Comparison of ENCODE assay signal across 27 cellular contexts in the genomic region with DNA sequence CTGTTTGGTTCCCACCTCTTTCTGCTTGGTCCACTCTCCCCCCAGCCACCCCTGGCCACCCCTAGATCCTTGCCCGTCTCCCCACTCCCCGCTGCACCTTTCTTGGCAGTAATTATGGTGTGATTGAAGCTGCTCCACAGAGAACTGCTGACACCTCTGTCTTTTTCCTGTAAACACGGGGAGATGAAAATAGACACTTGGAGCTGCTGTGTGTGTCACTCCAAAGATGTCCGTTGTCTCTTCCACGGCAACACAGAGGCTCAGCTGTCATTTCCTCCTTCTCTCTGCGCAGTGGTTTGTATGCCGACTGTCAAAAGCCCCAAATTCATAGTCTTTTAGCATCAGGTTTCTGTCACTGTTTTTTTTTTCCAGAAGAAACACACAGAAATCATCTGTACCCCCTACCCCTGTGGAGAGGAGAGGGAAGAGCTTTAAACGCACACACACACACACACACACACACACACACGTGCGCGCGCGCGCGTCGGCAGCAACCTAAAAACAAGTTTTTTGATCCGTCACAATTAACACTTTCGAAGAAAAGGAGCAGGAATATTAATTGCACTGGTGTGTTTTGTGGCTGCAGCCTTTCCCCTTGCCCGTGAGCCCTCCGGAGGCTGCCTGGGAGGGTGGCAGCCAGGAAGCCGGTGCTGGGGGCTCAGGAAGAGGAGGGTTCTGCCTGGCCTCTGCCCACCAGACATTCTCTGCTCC. TPM values are rescaled to one million over a fixed set of nuclear protein-coding genes. Genes with fewer than 3 reads are reported as not detected.
"Had no signal": no experiment of that assay in that cellular context is flagged by ENCODE, and none has a peak within 500 bp of the region (broad histone marks: within the 10 kb centered on the region; RNA-seq: fewer than 3 reads in every experiment).

No MANE protein-coding gene starts in this region.

- H3K4me3 Mint-ChIP-seq: activated naive CD8-positive, alpha-beta T cell; endodermal cell; immature natural killer cell; naive thymus-derived CD8-positive, alpha-beta T cell; type B pancreatic cell had no signal

- ATAC-seq: esophagus mucosa; heart left ventricle; left lung; lower lobe of right lung; naive thymus-derived CD8-positive, alpha-beta T cell; psoas muscle had no signal

- H3K27ac ChIP-seq: adrenal gland, ascending aorta, brain microvascular endothelial cell, heart left ventricle, left lung, lower lobe of right lung, neutrophil, psoas muscle, right atrium auricular region, thoracic aorta, uterus had no signal

- H3K36me3 Mint-ChIP-seq: activated naive CD8-positive, alpha-beta T cell; immature natural killer cell; naive thymus-derived CD8-positive, alpha-beta T cell; type B pancreatic cell had no signal

- H3K9me3 Mint-ChIP-seq: endodermal cell; immature natural killer cell; naive thymus-derived CD8-positive, alpha-beta T cell; type B pancreatic cell had no signal

- H3K27ac Mint-ChIP-seq: activated naive CD8-positive, alpha-beta T cell; endodermal cell; immature natural killer cell; type B pancreatic cell had no signal

- DNase-seq: activated CD4-positive, alpha-beta T cell treated with anti-CD3 and anti-CD28 coated beads for 4 hours; activated CD4-positive, alpha-beta T cell treated with anti-CD3 and anti-CD28 coated beads, Interleukin-2, amount 50 U/mL, for 48 hours; activated CD8-positive, alpha-beta memory T cell treated with anti-CD3 and anti-CD28 coated beads for 24 hours; activated effector memory CD4-positive, alpha-beta T cell treated with Interleukin-2 at 50 U/mL for 16 hours; activated naive CD4-positive, alpha-beta T cell treated with Interleukin-2 at 50 U/mL for 16 hours; adrenal gland; brain microvascular endothelial cell; cortex of kidney; endodermal cell; foreskin fibroblast; heart left ventricle; hypothalamus; immature natural killer cell; left lung; lower lobe of right lung; mesenchymal stem cell; naive thymus-derived CD8-positive, alpha-beta T cell; psoas muscle; stimulated activated naive CD4-positive, alpha-beta T cell treated with Interleukin-2 at 50 U/mL for 16 hours; uterus had no signal

- H3K4me1 Mint-ChIP-seq: immature natural killer cell had no signal

RNA-seq across cellular contexts. Expression of a gene that starts 39.8 kb away (rescaled TPM):
- total RNA-seq: naive thymus-derived CD8-positive, alpha-beta T cell had no signal
